ENCODE assay signal across 8 cellular contexts in genomic region chr16:85416267-85417109, GRCh38.
DNase-seq lines count a peak whose midpoint lies in the region; ATAC-seq lines count a peak whose summit lies in the region.

No MANE protein-coding gene starts in this region.

- peaks cover 4% of the 10 kb centered on the region for H3K4me1 ChIP-seq in CD4-positive, alpha-beta memory T cell (ENCODE audit: insufficient read depth, low read length)

- H3K4me3 ChIP-seq in CD4-positive, alpha-beta memory T cell (ENCODE audit: low read length in 2 of 2), result no peak overlapping the region

- no peak overlapping the region for H3K27ac Mint-ChIP-seq in CD4-positive, alpha-beta memory T cell

- peaks cover 0 to 3% (median 0%) of the 10 kb centered on the region in 8 donors for H3K9me3 Mint-ChIP-seq in CD4-positive, alpha-beta memory T cell

- POLR2A ChIA-PET in CD4-positive, alpha-beta memory T cell (lab: Charles Lee; ENCODE audit: partially characterized antibody), result no interaction called here

- H3K27me3 ChIP-seq in CD4-positive, alpha-beta memory T cell (ENCODE audit: insufficient read depth, low read length), result no peaks in the 10 kb centered on the region

- peaks cover 0 to 1% of the 10 kb centered on the region in 2 donors for H3K27me3 Mint-ChIP-seq in CD4-positive, alpha-beta memory T cell

- peak; percentile 41 to 60 for ATAC-seq in left cardiac atrium
- ATAC-seq in HG03571 (IDR thresholded peaks at IDR 0.05; ENCODE audit: unreplicated experiment), result no peak

- in situ Hi-C loops in SK-MEL-5 (cut with HindIII; ENCODE audit: low pct_unique_long_range_greater_than_20kb, low sequenced_read_pairs), result no loop called here

- no peaks in the 10 kb centered on the region for H3K36me3 ChIP-seq in CD4-positive, alpha-beta memory T cell (ENCODE audit: insufficient read depth, low read length)

- CTCF ChIA-PET in CD4-positive, alpha-beta memory T cell (lab: Charles Lee; ENCODE audit: partially characterized antibody), result interaction anchor here (0.6 to 1.5 kb wide), 7 partner anchors 12 to 200 kb away, joined by 3 to 12 read pairs (median 5); partner anchors contain the start of gene GSE1

- no peak overlapping the region for H3K4me3 Mint-ChIP-seq in CD4-positive, alpha-beta memory T cell

- no peak overlapping the region for H3K27ac ChIP-seq in CD4-positive, alpha-beta memory T cell (ENCODE audit: low read depth, low read length)

- no peaks in the 10 kb centered on the region for H3K9me3 ChIP-seq in CD4-positive, alpha-beta memory T cell (ENCODE audit: control insufficient read depth in 1 of 2, low read length in 2 of 2)

- peak; percentile 52 to 61 (median 56) for DNase-seq in CD4-positive, alpha-beta memory T cell
- DNase-seq in HPDE6-E6E7 (ENCODE audit: extremely low spot score) (peak; percentile 81), SK-MEL-5 (ENCODE audit: low read depth, low spot score) (peak; percentile 49), left cardiac atrium (peak; percentile 62), pons (ENCODE audit: low spot score) (no peak)
- DNase-seq in activated effector memory CD4-positive, alpha-beta T cell treated with anti-CD3 and anti-CD28 coated beads, Interleukin-2, amount 50 U/mL, for 16 hours, result peak; percentile 85
- DNase-seq in stimulated activated CD4-positive, alpha-beta T cell treated with anti-CD3 and anti-CD28 coated beads, Interleukin-15, amount 100 ng/mL, for 48 hours (ENCODE audit: low read depth in 2 of 2), result peak; percentile 54 to 78

- intact Hi-C loops in CD4-positive, alpha-beta memory T cell (cut with micrococcal nuclease), result no loop called here
- intact Hi-C loops in left cardiac atrium (cut with DNase I), result no loop called here

- H3K36me3 Mint-ChIP-seq in CD4-positive, alpha-beta memory T cell, result no peaks in the 10 kb centered on the region

- H3K4me1 Mint-ChIP-seq in CD4-positive, alpha-beta memory T cell, result peaks cover 0 to 2% (median under 1%) of the 10 kb centered on the region in 4 donors
